In genomic region chr1:171610385-171610784, GRCh38 we compare ENCODE assay signal across 14 cellular contexts. TPM values are rescaled to one million over a fixed set of nuclear protein-coding genes. Genes with fewer than 3 reads are reported as not detected.
A peak's percentile ranks its signal among the peaks of the same experiment; 100 is the strongest.
DNase-seq lines count a peak whose midpoint lies in the region; ATAC-seq and TF ChIP-seq lines count a peak whose summit lies in the region.
"Had no signal": no experiment of that assay in that cellular context is flagged by ENCODE, and none has a peak within 500 bp of the region (broad histone marks: within the 10 kb centered on the region; RNA-seq: fewer than 3 reads in every experiment).

No MANE protein-coding gene starts in this region.

- no peaks in the 10 kb centered on the region for H3K27me3 ChIP-seq in upper lobe of right lung
- H3K27me3 ChIP-seq: cardiac muscle cell, gastrocnemius medialis, thyroid gland had no signal

- ATAC-seq in HG03571 (IDR thresholded peaks at IDR 0.05; ENCODE audit: unreplicated experiment) (peak; percentile 59), upper lobe of right lung (peak; percentile 41), T-cell (replicated peaks in 1 of 4) (no peak)
- ATAC-seq: gastrocnemius medialis had no signal

- H3K4me3 Mint-ChIP-seq in T-cell: no peak overlapping the region

- H3K9me3 Mint-ChIP-seq in T-cell: no peaks in the 10 kb centered on the region

- intact Hi-C loops in upper lobe of right lung (cut with DNase I): no loop called here

- H3K4me1 ChIP-seq in upper lobe of right lung: no peaks in the 10 kb centered on the region
- H3K4me1 ChIP-seq: gastrocnemius medialis, parathyroid adenoma had no signal

- DNase-seq in NCI-H187 treated with DMSO at 0.1 percent for 48 hours (lab: John Stamatoyannopoulos, UW) (peak; percentile 33), NCI-H187 (lab: John Stamatoyannopoulos, UW) (no peak), astrocyte of the spinal cord (ENCODE audit: low read depth, low spot score) (peak; percentile 55), upper lobe of right lung (no peak), amniotic stem cell (lab: John Stamatoyannopoulos, UW) (no peak), T-cell (no peak)
- DNase-seq in activated CD4-positive, CD25-positive, alpha-beta regulatory T cell treated with anti-CD3 and anti-CD28 coated beads, Interleukin-2, amount 50 U/mL, for 72 hours: no peak
- DNase-seq: gastrocnemius medialis, NCI-H2171 had no signal

- POLR2A ChIA-PET in T-cell (lab: Charles Lee): no interaction called here

- no peaks in the 10 kb centered on the region for H3K27me3 Mint-ChIP-seq in T-cell

- CTCF ChIA-PET in T-cell (lab: Charles Lee): no interaction called here

- H3K27ac Mint-ChIP-seq in T-cell: no peak overlapping the region

- in situ Hi-C loops in astrocyte of the spinal cord (cut with HindIII; ENCODE audit: low sequenced_read_pairs): no loop called here

- no peaks in the 10 kb centered on the region for H3K4me1 Mint-ChIP-seq in T-cell

- H3K9me3 ChIP-seq in upper lobe of right lung: no peaks in the 10 kb centered on the region
- H3K9me3 ChIP-seq: gastrocnemius medialis, thyroid gland had no signal

- H3K36me3 Mint-ChIP-seq in T-cell: no peaks in the 10 kb centered on the region

- H3K4me3 ChIP-seq in astrocyte of the spinal cord (ENCODE audit: low read depth, low read length) (no peak overlapping the region), upper lobe of right lung (no peak overlapping the region)
- H3K4me3 ChIP-seq: cardiac muscle cell, gastrocnemius medialis, thyroid gland had no signal

- H3K36me3 ChIP-seq in upper lobe of right lung: no peaks in the 10 kb centered on the region
- H3K36me3 ChIP-seq: cardiac muscle cell, gastrocnemius medialis, thyroid gland had no signal

- no peak overlapping the region for H3K27ac ChIP-seq in upper lobe of right lung
- H3K27ac ChIP-seq: cardiac muscle cell, gastrocnemius medialis, parathyroid adenoma, thyroid gland had no signal

- TF ChIP-seq CTCF in astrocyte of the spinal cord (IDR thresholded peaks at IDR 0.05; ENCODE audit: low read depth, low read length): no peak
- no peak for TF ChIP-seq CTCF in upper lobe of right lung (IDR thresholded peaks at IDR 0.05)

RNA-seq across cellular contexts. Expression of gene MYOCOS, which starts 11.7 kb away (rescaled TPM):
- total RNA-seq in upper lobe of right lung: not detected
- total RNA-seq in T-cell: under 1 TPM in 2 of 5 donors, not detected in 3; 0.18 to 0.33 TPM
- total RNA-seq: cardiac muscle cell, lung microvascular endothelial cell had no signal

RNA-seq across cellular contexts. Expression of gene MYOC, which starts 42.1 kb away (rescaled TPM):
- 0.69 TPM for total RNA-seq in upper lobe of right lung
- total RNA-seq in T-cell: not detected
- total RNA-seq: lung microvascular endothelial cell had no signal

Comparison
In these comparisons a context has a peak if more than half of its experiments do, and no peak if none do; other contexts are left out.
1. DNase-seq: peak in NCI-H187 treated with DMSO at 0.1 percent for 48 hours (single experiment) and astrocyte of the spinal cord (single experiment); none in NCI-H187 (0 of 2), upper lobe of right lung (single experiment), activated CD4-positive, CD25-positive, alpha-beta regulatory T cell treated with anti-CD3 and anti-CD28 coated beads, Interleukin-2, amount 50 U/mL, for 72 hours (single experiment), amniotic stem cell (single experiment) and T-cell (0 of 34).
2. ATAC-seq: peak in HG03571 (single experiment) and upper lobe of right lung (single experiment); none in T-cell (0 of 4).